8 cellular contexts compared by ENCODE assay signal in the genomic region with DNA sequence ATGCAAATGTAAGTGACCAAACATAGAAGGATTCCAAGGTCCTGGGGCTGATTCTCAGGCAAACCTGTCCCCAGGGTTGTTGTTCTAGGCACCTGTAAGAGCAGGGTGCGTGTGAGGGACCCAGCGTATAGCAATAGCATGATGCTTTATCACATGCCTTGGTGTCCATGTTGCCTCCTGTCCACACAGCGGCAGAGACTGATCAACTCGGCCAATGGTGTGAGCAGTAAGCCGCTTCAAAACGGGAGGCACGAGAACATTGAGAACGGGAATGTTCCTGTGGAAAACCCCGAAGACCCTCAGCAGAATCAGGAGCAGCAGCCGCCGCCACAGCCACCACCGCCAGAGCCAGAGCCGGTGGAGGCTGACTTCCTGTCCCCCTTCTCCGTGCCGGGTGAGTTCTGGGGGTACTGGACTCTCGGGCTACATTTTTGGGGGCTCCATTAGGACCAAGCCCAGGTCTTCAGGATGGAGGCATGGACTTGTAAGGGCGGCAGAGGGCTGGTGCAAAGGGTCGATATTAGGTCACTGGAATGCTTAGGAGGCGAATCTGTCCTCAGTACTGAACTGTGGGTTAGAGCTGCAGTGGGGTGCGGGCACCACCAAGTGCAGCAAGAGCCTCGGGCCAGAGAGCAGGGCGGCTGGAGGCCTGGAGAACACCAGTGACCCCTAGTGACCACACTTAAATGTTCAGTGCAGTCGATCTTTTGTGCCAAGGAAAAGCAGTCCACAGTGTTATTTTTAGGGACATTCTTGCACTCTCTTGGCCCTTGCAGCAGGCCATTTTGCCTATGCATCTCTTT. TPM values are rescaled to one million over a fixed set of nuclear protein-coding genes. Genes with fewer than 3 reads are reported as not detected.
DNase-seq lines count a peak whose midpoint lies in the region; ATAC-seq and TF ChIP-seq lines count a peak whose summit lies in the region.

No MANE protein-coding gene starts in this region.

- H3K4me1 ChIP-seq in neutrophil (ENCODE audit: control insufficient read depth in 1 of 2, insufficient read depth in 1 of 2, low read depth in 1 of 2, low read length in 1 of 2) = peaks cover 30 to 34% of the 10 kb centered on the region in 2 experiments

- peak; percentile 79 for TF ChIP-seq CTCF in fibroblast of the aortic adventitia (IDR thresholded peaks at IDR 0.05; ENCODE audit: insufficient read depth, low read length)
- peak; percentile 77 for TF ChIP-seq CTCF in neutrophil (IDR thresholded peaks at IDR 0.05)

- H3K9me3 Mint-ChIP-seq in activated CD4-positive, alpha-beta T cell treated with anti-CD3 and anti-CD28 coated beads for 36 hours (ENCODE audit: low read depth) = no peaks in the 10 kb centered on the region

- H3K27ac ChIP-seq in neutrophil = peak overlapping the region; percentile 19

- no peak overlapping the region for H3K4me3 ChIP-seq in fibroblast of the aortic adventitia (ENCODE audit: low read depth, low read length)
- no peak overlapping the region for H3K4me3 ChIP-seq in neutrophil (ENCODE audit: low read depth in 1 of 2, low read length in 1 of 2)

- H3K36me3 Mint-ChIP-seq in activated CD4-positive, alpha-beta T cell treated with anti-CD3 and anti-CD28 coated beads for 36 hours (ENCODE audit: low read depth) = no peaks in the 10 kb centered on the region

- no peaks in the 10 kb centered on the region for H3K27me3 Mint-ChIP-seq in activated CD4-positive, alpha-beta T cell treated with anti-CD3 and anti-CD28 coated beads for 36 hours

- H3K4me3 Mint-ChIP-seq in activated CD4-positive, alpha-beta T cell treated with anti-CD3 and anti-CD28 coated beads for 36 hours = no peak overlapping the region

- DNase-seq in activated CD4-positive, alpha-beta T cell treated with anti-CD3 and anti-CD28 coated beads for 36 hours = peak; percentile 30
- DNase-seq in activated CD4-positive, alpha-beta T cell treated with anti-CD3 and anti-CD28 coated beads, Interleukin-2, amount 50 U/mL, for 4 hours = no peak
- DNase-seq in SW480 (ENCODE audit: low spot score) (peak; percentile 65), fibroblast of the aortic adventitia (ENCODE audit: low read depth) (peak; percentile 77), cortex of kidney (lab: John Stamatoyannopoulos, UW) (no peak)

- H3K27me3 ChIP-seq in neutrophil = no peaks in the 10 kb centered on the region

- H3K9me3 ChIP-seq in neutrophil = no peaks in the 10 kb centered on the region

- H3K36me3 ChIP-seq in neutrophil = no peaks in the 10 kb centered on the region

- intact Hi-C loops in activated CD4-positive, alpha-beta T cell treated with anti-CD3 and anti-CD28 coated beads for 36 hours (cut with DNase I, micrococcal nuclease) = no loop called here

- TF ChIP-seq RAD21 in Ishikawa (IDR thresholded peaks at IDR 0.05; ENCODE audit: low read depth) = peak; percentile 89

- TF ChIP-seq EP300 in Ishikawa (IDR thresholded peaks at IDR 0.05; ENCODE audit: borderline replicate concordance) = no peak

- POLR2A ChIA-PET in activated CD4-positive, alpha-beta T cell treated with anti-CD3 and anti-CD28 coated beads for 36 hours (lab: Charles Lee) = no interaction called here

- no peak overlapping the region for H3K27ac Mint-ChIP-seq in activated CD4-positive, alpha-beta T cell treated with anti-CD3 and anti-CD28 coated beads for 36 hours

- peak; percentile 51 for ATAC-seq in activated CD4-positive, alpha-beta T cell treated with anti-CD3 and anti-CD28 coated beads for 36 hours
- ATAC-seq in HG03521 (IDR thresholded peaks at IDR 0.05; ENCODE audit: unreplicated experiment) = no peak

- CTCF ChIA-PET in activated CD4-positive, alpha-beta T cell treated with anti-CD3 and anti-CD28 coated beads for 36 hours (lab: Charles Lee) = no interaction called here

- peaks cover 12% of the 10 kb centered on the region for H3K4me1 Mint-ChIP-seq in activated CD4-positive, alpha-beta T cell treated with anti-CD3 and anti-CD28 coated beads for 36 hours

TF ChIP-seq in Ishikawa, 13 proteins besides CTCF, POLR2A, EP300 and RAD21:
- TF ChIP-seq USF1 (IDR thresholded peaks at IDR 0.05) = no peak
- no peak for TF ChIP-seq TEAD4 (IDR thresholded peaks at IDR 0.05)
- no peak for TF ChIP-seq CEBPB (IDR thresholded peaks at IDR 0.05)
- no peak for TF ChIP-seq YY1 (IDR thresholded peaks at IDR 0.05; ENCODE audit: low read depth)
- TF ChIP-seq ZBTB7A (IDR thresholded peaks at IDR 0.05; ENCODE audit: low read depth) = no peak
- no peak for TF ChIP-seq FOXM1 (IDR thresholded peaks at IDR 0.05; ENCODE audit: borderline replicate concordance, low read depth)
- TF ChIP-seq, protein P1, sequence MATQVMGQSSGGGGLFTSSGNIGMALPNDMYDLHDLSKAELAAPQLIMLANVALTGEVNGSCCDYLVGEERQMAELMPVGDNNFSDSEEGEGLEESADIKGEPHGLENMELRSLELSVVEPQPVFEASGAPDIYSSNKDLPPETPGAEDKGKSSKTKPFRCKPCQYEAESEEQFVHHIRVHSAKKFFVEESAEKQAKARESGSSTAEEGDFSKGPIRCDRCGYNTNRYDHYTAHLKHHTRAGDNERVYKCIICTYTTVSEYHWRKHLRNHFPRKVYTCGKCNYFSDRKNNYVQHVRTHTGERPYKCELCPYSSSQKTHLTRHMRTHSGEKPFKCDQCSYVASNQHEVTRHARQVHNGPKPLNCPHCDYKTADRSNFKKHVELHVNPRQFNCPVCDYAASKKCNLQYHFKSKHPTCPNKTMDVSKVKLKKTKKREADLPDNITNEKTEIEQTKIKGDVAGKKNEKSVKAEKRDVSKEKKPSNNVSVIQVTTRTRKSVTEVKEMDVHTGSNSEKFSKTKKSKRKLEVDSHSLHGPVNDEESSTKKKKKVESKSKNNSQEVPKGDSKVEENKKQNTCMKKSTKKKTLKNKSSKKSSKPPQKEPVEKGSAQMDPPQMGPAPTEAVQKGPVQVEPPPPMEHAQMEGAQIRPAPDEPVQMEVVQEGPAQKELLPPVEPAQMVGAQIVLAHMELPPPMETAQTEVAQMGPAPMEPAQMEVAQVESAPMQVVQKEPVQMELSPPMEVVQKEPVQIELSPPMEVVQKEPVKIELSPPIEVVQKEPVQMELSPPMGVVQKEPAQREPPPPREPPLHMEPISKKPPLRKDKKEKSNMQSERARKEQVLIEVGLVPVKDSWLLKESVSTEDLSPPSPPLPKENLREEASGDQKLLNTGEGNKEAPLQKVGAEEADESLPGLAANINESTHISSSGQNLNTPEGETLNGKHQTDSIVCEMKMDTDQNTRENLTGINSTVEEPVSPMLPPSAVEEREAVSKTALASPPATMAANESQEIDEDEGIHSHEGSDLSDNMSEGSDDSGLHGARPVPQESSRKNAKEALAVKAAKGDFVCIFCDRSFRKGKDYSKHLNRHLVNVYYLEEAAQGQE (IDR thresholded peaks at IDR 0.05; ENCODE audit: low read depth) = no peak
- no peak for TF ChIP-seq TAF1 (IDR thresholded peaks at IDR 0.05; ENCODE audit: low read depth)
- TF ChIP-seq, protein P2, sequence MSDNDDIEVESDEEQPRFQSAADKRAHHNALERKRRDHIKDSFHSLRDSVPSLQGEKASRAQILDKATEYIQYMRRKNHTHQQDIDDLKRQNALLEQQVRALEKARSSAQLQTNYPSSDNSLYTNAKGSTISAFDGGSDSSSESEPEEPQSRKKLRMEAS (IDR thresholded peaks at IDR 0.05) = no peak
- TF ChIP-seq EGR1 (IDR thresholded peaks at IDR 0.05) = no peak
- no peak for TF ChIP-seq TCF12 (IDR thresholded peaks at IDR 0.05; ENCODE audit: low read depth)
- no peak for TF ChIP-seq NFIC (IDR thresholded peaks at IDR 0.05)
- TF ChIP-seq CREB1 (IDR thresholded peaks at IDR 0.05; ENCODE audit: low read depth) = no peak

RNA-seq across cellular contexts. Expression of gene RIN3, which starts 57.2 kb away (rescaled TPM):
- total RNA-seq in activated CD4-positive, alpha-beta T cell treated with anti-CD3 and anti-CD28 coated beads for 36 hours = 10 to 100 TPM; 23.1 to 26.4 TPM
- total RNA-seq in fibroblast of the aortic adventitia (ENCODE audit: low replicate concordance) = 5.7 and 7.2 TPM in 2 replicates

Comparison
In these comparisons a context has a peak if more than half of its experiments do, and no peak if none do; other contexts are left out.
1. DNase-seq: peak in activated CD4-positive, alpha-beta T cell treated with anti-CD3 and anti-CD28 coated beads for 36 hours (single experiment), SW480 (single experiment) and fibroblast of the aortic adventitia (single experiment); none in activated CD4-positive, alpha-beta T cell treated with anti-CD3 and anti-CD28 coated beads, Interleukin-2, amount 50 U/mL, for 4 hours (0 of 2) and cortex of kidney (single experiment).